1 cellular context compared by ENCODE assay signal in genomic region chr9:130555968-130556367, GRCh38.
TF ChIP-seq lines count a peak whose summit lies in the region.

No MANE protein-coding gene starts in this region.

TF ChIP-seq in H1, 55 proteins besides CTCF, POLR2A, EP300 and RAD21 (continued from another document):
- TF ChIP-seq GABPA (IDR thresholded peaks at IDR 0.05; ENCODE audit: borderline replicate concordance, insufficient read depth, low read length), result no peak
- TF ChIP-seq ZNF274 (IDR thresholded peaks at IDR 0.05; ENCODE audit: borderline replicate concordance, extremely low read depth, low read length), result no peak
- TF ChIP-seq CTBP2 (IDR thresholded peaks at IDR 0.05; ENCODE audit: borderline replicate concordance, insufficient read depth, insufficient read length, low read length), result no peak
- no peak for TF ChIP-seq EZH2 (IDR thresholded peaks at IDR 0.05; ENCODE audit: low read depth, low read length, severe bottlenecking)
- no peak for TF ChIP-seq CBX8 (IDR thresholded peaks at IDR 0.05; ENCODE audit: borderline replicate concordance, low read depth, low read length)
- TF ChIP-seq HDAC6 (IDR thresholded peaks at IDR 0.05; ENCODE audit: low read depth, low read length), result no peak
- no peak for TF ChIP-seq NANOG (IDR thresholded peaks at IDR 0.05; ENCODE audit: insufficient read depth, low read depth, low read length, poor library complexity, severe bottlenecking)
